ENCODE assay signal across 8 cellular contexts in the genomic region with DNA sequence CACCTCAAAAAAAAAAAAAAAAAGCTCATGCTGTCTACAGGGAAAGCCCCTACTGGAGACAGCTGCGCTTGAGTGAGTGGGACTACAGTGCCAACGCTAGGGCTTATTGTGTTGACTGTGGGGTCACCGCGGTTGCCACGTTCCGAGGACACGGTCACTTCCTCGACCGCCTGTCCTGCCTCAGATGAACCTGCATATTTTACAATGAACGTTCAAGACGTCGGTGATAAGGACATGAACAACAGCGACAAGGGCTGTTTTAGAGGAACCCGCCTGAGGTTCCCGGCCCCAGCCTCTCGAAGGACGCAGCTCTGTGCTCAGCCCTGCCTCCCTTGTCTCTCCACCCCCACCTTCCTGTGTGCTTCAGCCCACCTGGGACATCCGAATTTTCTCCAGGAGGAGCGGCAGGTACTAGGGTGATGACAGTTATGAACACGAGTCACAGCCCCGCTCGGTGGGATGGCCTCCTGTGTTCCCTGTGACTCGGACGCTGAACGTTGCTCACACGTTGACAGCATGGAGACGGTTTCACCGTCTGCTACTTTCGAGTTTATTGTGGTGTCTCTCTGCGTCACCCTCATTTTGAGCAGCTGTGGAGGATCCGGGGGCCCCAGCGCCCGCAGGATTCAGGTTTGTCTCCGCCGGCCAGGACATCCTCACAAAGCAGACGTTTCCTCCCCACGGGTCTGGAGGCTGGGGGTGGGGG. TPM values are rescaled to one million over a fixed set of nuclear protein-coding genes. Genes with fewer than 3 reads are reported as not detected.
DNase-seq lines count a peak whose midpoint lies in the region; TF ChIP-seq lines count a peak whose summit lies in the region.

No MANE protein-coding gene starts in this region.

- BruUV-seq in A673 (replicated peaks; lab: Mats Ljungman, UMichigan) = no TSS peak

- H3K27ac ChIP-seq in esophagus muscularis mucosa (replicated peaks in 1 of 4) (no peak overlapping the region), A673 (ENCODE audit: low read depth, low read length, poor library complexity, severe bottlenecking) (no peak overlapping the region)

- no peaks in the 10 kb centered on the region for H4K20me1 ChIP-seq in Loucy (ENCODE audit: insufficient read depth, low read length, poor library complexity, severe bottlenecking)

- no peak for TF ChIP-seq CTCF in Loucy (conservative IDR thresholded peaks at IDR 0.05; ENCODE audit: low read length)
- no peak for TF ChIP-seq CTCF in esophagus muscularis mucosa (IDR thresholded peaks at IDR 0.05)
- no peak for TF ChIP-seq CTCF in A673 (conservative IDR thresholded peaks at IDR 0.05; ENCODE audit: low read depth, low read length)

- CTCF ChIA-PET in A673 (lab: Charles Lee) = interaction anchor here (0.6 kb wide), 2 partner anchors 19 to 368 kb away, joined by 4 read pairs; no protein-coding TSS in a partner anchor

- intact Hi-C loops in esophagus muscularis mucosa (cut with DNase I) (no loop called here), A673 (cut with micrococcal nuclease; ENCODE audit: unreplicated experiment) (no loop called here)

- WGBS in esophagus muscularis mucosa = 51% methylated on average over 19 of the region's 37 CpGs

- H2AFZ ChIP-seq in Loucy (ENCODE audit: low read length) = peak overlapping the region; percentile 34

- H3K9me3 ChIP-seq in Loucy (ENCODE audit: insufficient read depth, low read depth, low read length) (no peaks in the 10 kb centered on the region), esophagus muscularis mucosa (no peaks in the 10 kb centered on the region), A673 (ENCODE audit: low read depth, low read length, poor library complexity, severe bottlenecking) (no peaks in the 10 kb centered on the region)

- H3K27me3 ChIP-seq in Loucy (ENCODE audit: insufficient read depth, low read length, poor library complexity, severe bottlenecking) (no peaks in the 10 kb centered on the region), esophagus muscularis mucosa (peaks cover 0 to 45% (median 4%) of the 10 kb centered on the region in 4 donors), A673 (replicated peaks; ENCODE audit: insufficient read depth, low read depth, low read length, poor library complexity) (no peaks in the 10 kb centered on the region)

- DNase-seq in activated gamma-delta T cell (lab: John Stamatoyannopoulos, UW) (peak; percentile 37), esophagus muscularis mucosa (ENCODE audit: extremely low spot score) (no peak), A673 (ENCODE audit: low spot score) (no peak), LoVo (ENCODE audit: low spot score) (no peak), NCI-H1105 treated with DMSO at 0.1 percent for 48 hours (lab: John Stamatoyannopoulos, UW) (no peak)
- DNase-seq in stimulated activated CD4-positive, alpha-beta T cell treated with anti-CD3 and anti-CD28 coated beads, Interleukin-1b, Interleukin-23, amount 100 ng/mL, for 24 hours (ENCODE audit: low read depth in 4 of 4, low spot score in 1 of 4) = peak; percentile 44 to 76 (median 62)

- no peaks in the 10 kb centered on the region for H3K79me2 ChIP-seq in Loucy (ENCODE audit: insufficient read depth, low read length)

- H3K4me1 ChIP-seq in Loucy (ENCODE audit: insufficient read depth, low read length, poor library complexity, severe bottlenecking) = no peaks in the 10 kb centered on the region
- no peaks in the 10 kb centered on the region for H3K4me1 ChIP-seq in esophagus muscularis mucosa
- peaks cover 7% of the 10 kb centered on the region for H3K4me1 ChIP-seq in A673 (ENCODE audit: insufficient read depth, low read length, poor library complexity, severe bottlenecking)

- POLR2A ChIA-PET in A673 (lab: Charles Lee; ENCODE audit: low non-redundant PET) = no interaction called here

- no peaks in the 10 kb centered on the region for H3F3A ChIP-seq in Loucy (ENCODE audit: low read depth)

- H3K4me2 ChIP-seq in Loucy (ENCODE audit: low read depth, low read length, poor library complexity, severe bottlenecking) = peak overlapping the region; percentile 46

- no peaks in the 10 kb centered on the region for H3K9me2 ChIP-seq in Loucy (replicated peaks; ENCODE audit: low read depth, low read length)

- H3K36me3 ChIP-seq in Loucy (ENCODE audit: insufficient read depth, low read length) (no peaks in the 10 kb centered on the region), esophagus muscularis mucosa (no peaks in the 10 kb centered on the region), A673 (ENCODE audit: insufficient read depth, low read length, poor library complexity, severe bottlenecking) (no peaks in the 10 kb centered on the region)

- peak; percentile 41 for TF ChIP-seq POLR2A in GM19193 (IDR thresholded peaks at IDR 0.05; ENCODE audit: extremely low read depth, insufficient read depth, insufficient read length)
- TF ChIP-seq POLR2A in esophagus muscularis mucosa (IDR thresholded peaks at IDR 0.05; ENCODE audit: low read depth) = no peak

- H3K4me3 ChIP-seq in Loucy (ENCODE audit: low read length, poor library complexity, severe bottlenecking) = peak overlapping the region; percentile 41
- no peak overlapping the region for H3K4me3 ChIP-seq in esophagus muscularis mucosa
- no peak overlapping the region for H3K4me3 ChIP-seq in A673 (ENCODE audit: low read depth, low read length, poor library complexity, severe bottlenecking)

- H3K9ac ChIP-seq in Loucy (ENCODE audit: low read depth, low read length, poor library complexity, severe bottlenecking) = no peak overlapping the region

- no peak for TF ChIP-seq EP300 in esophagus muscularis mucosa (IDR thresholded peaks at IDR 0.05)

RNA-seq across cellular contexts. Expression of gene DIPK1B, which starts 11.3 kb away (rescaled TPM):
- 10 to 100 TPM in 3 of 4 donors, 1 to 10 TPM in 1; 6.6 to 27.8 (median 21.5) TPM for total RNA-seq in esophagus muscularis mucosa
- total RNA-seq in A673 (2021) = 26.4 and 35.3 TPM in 2 replicates

RNA-seq across cellular contexts. Expression of gene AGPAT2, which starts 13.9 kb away (rescaled TPM):
- total RNA-seq in esophagus muscularis mucosa (10 to 100 TPM; 22.0 to 52.8 (median 39.3) TPM), A673 (2021) (56.0 and 57.7 TPM in 2 replicates)

RNA-seq across cellular contexts. Expression of gene EGFL7, which starts 38.4 kb away (rescaled TPM):
- total RNA-seq in esophagus muscularis mucosa (100 to 1,000 TPM in 1 of 4 donors, 10 to 100 TPM in 3; 33.2 to 134 (median 78.7) TPM), A673 (2021) (79.5 and 98.5 TPM in 2 replicates)

RNA-seq across cellular contexts. Expression of gene LCN10, which starts 41.6 kb away (rescaled TPM):
- total RNA-seq in esophagus muscularis mucosa (10 to 100 TPM in 2 of 4 donors, 1 to 10 TPM in 2; 7.0 to 12.6 (median 9.8) TPM), A673 (2021) (0.15 and 0.35 TPM in 2 replicates)

RNA-seq across cellular contexts. Expression of gene LCN6, which starts 47.2 kb away (rescaled TPM):
- total RNA-seq in esophagus muscularis mucosa (10 to 100 TPM; 12.5 to 32.0 (median 23.9) TPM), A673 (2021) (not detected in 2 replicates)

Comparison
In these comparisons a context has a peak if more than half of its experiments do, and no peak if none do; other contexts are left out.
1. DNase-seq: peak in activated gamma-delta T cell (single experiment) and stimulated activated CD4-positive, alpha-beta T cell treated with anti-CD3 and anti-CD28 coated beads, Interleukin-1b, Interleukin-23, amount 100 ng/mL, for 24 hours (4 of 4); none in esophagus muscularis mucosa (single experiment), A673 (single experiment), LoVo (single experiment) and NCI-H1105 treated with DMSO at 0.1 percent for 48 hours (single experiment).